Comparison of ENCODE assay signal across 15 cellular contexts in the genomic region with DNA sequence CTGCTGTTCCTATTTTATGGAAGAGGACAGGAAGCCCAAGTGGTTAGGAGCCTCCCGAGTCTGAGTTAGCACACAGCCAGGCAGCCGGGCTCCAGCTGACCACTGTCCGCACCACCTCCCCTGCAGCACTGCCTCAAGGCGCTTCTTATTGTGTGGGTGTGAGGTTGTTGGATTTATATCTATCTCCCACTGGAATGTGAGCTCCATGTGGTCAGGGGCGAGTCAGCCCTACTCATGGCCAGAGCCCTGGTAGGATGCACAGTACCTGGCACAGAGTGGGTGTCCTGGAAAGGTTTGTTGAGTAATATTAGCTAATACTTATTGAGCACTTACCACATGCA. TPM values are rescaled to one million over a fixed set of nuclear protein-coding genes. Genes with fewer than 3 reads are reported as not detected.
DNase-seq lines count a peak whose midpoint lies in the region; ATAC-seq and TF ChIP-seq lines count a peak whose summit lies in the region.
"Had no signal": no experiment of that assay in that cellular context is flagged by ENCODE, and none has a peak within 500 bp of the region (broad histone marks: within the 10 kb centered on the region; RNA-seq: fewer than 3 reads in every experiment).

No MANE protein-coding gene starts in this region.

- peaks cover 15% of the 10 kb centered on the region for H3K9me3 ChIP-seq in adipocyte (ENCODE audit: control insufficient read depth, low read length)
- H3K9me3 ChIP-seq in gastroesophageal sphincter: no peaks in the 10 kb centered on the region
- H3K9me3 ChIP-seq in subcutaneous abdominal adipose tissue (ENCODE audit: control insufficient read depth in 5 of 5, low read length in 5 of 5): peaks cover 0 to 9% (median 4%) of the 10 kb centered on the region in 5 donors
- H3K9me3 ChIP-seq in CD4-positive, alpha-beta memory T cell (ENCODE audit: control insufficient read depth in 1 of 2, low read length in 2 of 2): peaks cover 0 to 6% of the 10 kb centered on the region in 2 donors
- H3K9me3 ChIP-seq: adrenal gland, HAP-1, thoracic aorta had no signal

- TF ChIP-seq CTCF in HFFc6 (IDR thresholded peaks at IDR 0.05): no peak
- TF ChIP-seq CTCF in gastroesophageal sphincter (IDR thresholded peaks at IDR 0.05): no peak

- peaks cover 20% of the 10 kb centered on the region for H3K9me3 Mint-ChIP-seq in HFFc6
- H3K9me3 Mint-ChIP-seq in stimulated activated memory B cell treated with anti-CD40 and anti-IgM and Interleukin-4, amounts not matched to agents 10 μg/mL and 1 μg/mL and 100 μg/mL, for 72 hours: no peaks in the 10 kb centered on the region
- H3K9me3 Mint-ChIP-seq in CD4-positive, alpha-beta memory T cell: peaks cover 0 to 18% (median 11%) of the 10 kb centered on the region in 8 donors

- H3K27ac ChIP-seq in gastroesophageal sphincter: peak overlapping the region in 3 of 4 donors; percentile 39 to 73 (median 71)
- peak overlapping the region; percentile 62 for H3K27ac ChIP-seq in subcutaneous abdominal adipose tissue (ENCODE audit: low read depth, low read length)
- H3K27ac ChIP-seq in CD4-positive, alpha-beta memory T cell (ENCODE audit: low read depth, low read length): no peak overlapping the region
- H3K27ac ChIP-seq: adrenal gland, thoracic aorta had no signal

- no peak for TF ChIP-seq POLR2A in gastroesophageal sphincter (IDR thresholded peaks at IDR 0.05)

- no peaks in the 10 kb centered on the region for H3K27me3 ChIP-seq in adipocyte (replicated peaks; ENCODE audit: control insufficient read depth, insufficient read depth, low read length)
- H3K27me3 ChIP-seq in gastroesophageal sphincter: peaks cover 35% of the 10 kb centered on the region
- peaks cover 0 to 5% (median 0%) of the 10 kb centered on the region in 5 donors for H3K27me3 ChIP-seq in subcutaneous abdominal adipose tissue (ENCODE audit: control insufficient read depth in 5 of 5, insufficient read depth in 4 of 5, low read length in 5 of 5)
- H3K27me3 ChIP-seq in CD4-positive, alpha-beta memory T cell (ENCODE audit: insufficient read depth, low read length): no peaks in the 10 kb centered on the region
- H3K27me3 ChIP-seq: adrenal gland had no signal

- H3K4me1 Mint-ChIP-seq in HFFc6 (ENCODE audit: low read depth): peaks cover 68% of the 10 kb centered on the region
- peaks cover 8% of the 10 kb centered on the region for H3K4me1 Mint-ChIP-seq in stimulated activated memory B cell treated with anti-CD40 and anti-IgM and Interleukin-4, amounts not matched to agents 10 μg/mL and 1 μg/mL and 100 μg/mL, for 72 hours
- peaks cover 1 to 10% (median 5%) of the 10 kb centered on the region in 4 donors for H3K4me1 Mint-ChIP-seq in CD4-positive, alpha-beta memory T cell

- WGBS in gastroesophageal sphincter (ENCODE audit: low coverage in 1 of 2), 2 donors: no CpG with 5 or more reads among the region's 5 CpGs

- H3K27ac Mint-ChIP-seq in HFFc6: peak overlapping the region; percentile 99
- no peak overlapping the region for H3K27ac Mint-ChIP-seq in stimulated activated memory B cell treated with anti-CD40 and anti-IgM and Interleukin-4, amounts not matched to agents 10 μg/mL and 1 μg/mL and 100 μg/mL, for 72 hours
- no peak overlapping the region for H3K27ac Mint-ChIP-seq in CD4-positive, alpha-beta memory T cell
- H3K27ac Mint-ChIP-seq: activated CD4-positive, alpha-beta T cell treated with anti-CD3 and anti-CD28 coated beads for 36 hours; activated T-cell treated with anti-CD3 and anti-CD28 coated beads, Interleukin-2, amount 50 U/mL, for 24 hours had no signal

- POLR2A ChIA-PET in CD4-positive, alpha-beta memory T cell (lab: Charles Lee; ENCODE audit: partially characterized antibody): no interaction called here

- no peaks in the 10 kb centered on the region for H3K36me3 ChIP-seq in adipocyte (ENCODE audit: control insufficient read depth, insufficient read depth, low read length, severe bottlenecking)
- no peaks in the 10 kb centered on the region for H3K36me3 ChIP-seq in gastroesophageal sphincter
- H3K36me3 ChIP-seq in subcutaneous abdominal adipose tissue (ENCODE audit: control insufficient read depth in 5 of 5, insufficient read depth in 5 of 5, low read length in 5 of 5): no peaks in the 10 kb centered on the region
- H3K36me3 ChIP-seq in CD4-positive, alpha-beta memory T cell (ENCODE audit: insufficient read depth, low read length): no peaks in the 10 kb centered on the region
- H3K36me3 ChIP-seq: adrenal gland, HAP-1, thoracic aorta had no signal

- no peak overlapping the region for H3K4me3 ChIP-seq in adipocyte (ENCODE audit: low read length)
- H3K4me3 ChIP-seq in gastroesophageal sphincter: no peak overlapping the region
- H3K4me3 ChIP-seq in subcutaneous abdominal adipose tissue (ENCODE audit: low read depth in 1 of 5, low read length in 5 of 5): no peak overlapping the region
- no peak overlapping the region for H3K4me3 ChIP-seq in CD4-positive, alpha-beta memory T cell (ENCODE audit: low read length in 2 of 2)
- H3K4me3 ChIP-seq: adrenal gland, HAP-1, thoracic aorta had no signal

- DNase-seq in HFFc6 (peak; percentile 59), adipocyte (ENCODE audit: low read depth) (peak; percentile 59)
- no peak for DNase-seq in CD4-positive, alpha-beta memory T cell
- DNase-seq: activated CD4-positive, alpha-beta T cell treated with anti-CD3 and anti-CD28 coated beads for 36 hours; activated T-cell treated with anti-CD3 and anti-CD28 coated beads, Interleukin-2, amount 50 U/mL, for 24 hours; adrenal gland; endodermal cell; NCI-H187 treated with DMSO at 0.1 percent for 48 hours; NCI-H82 had no signal

- ATAC-seq in gastroesophageal sphincter (no peak), GM21717 (IDR thresholded peaks at IDR 0.05; ENCODE audit: unreplicated experiment) (no peak)
- ATAC-seq in stimulated activated memory B cell treated with anti-CD40 and anti-IgM and Interleukin-4, amounts not matched to agents 10 μg/mL and 1 μg/mL and 100 μg/mL, for 72 hours: no peak
- ATAC-seq: activated CD4-positive, alpha-beta T cell treated with anti-CD3 and anti-CD28 coated beads for 36 hours had no signal

- H3K4me3 Mint-ChIP-seq in HFFc6: peak overlapping the region; percentile 43
- no peak overlapping the region for H3K4me3 Mint-ChIP-seq in stimulated activated memory B cell treated with anti-CD40 and anti-IgM and Interleukin-4, amounts not matched to agents 10 μg/mL and 1 μg/mL and 100 μg/mL, for 72 hours
- H3K4me3 Mint-ChIP-seq in CD4-positive, alpha-beta memory T cell: no peak overlapping the region
- H3K4me3 Mint-ChIP-seq: activated CD4-positive, alpha-beta T cell treated with anti-CD3 and anti-CD28 coated beads for 36 hours; activated T-cell treated with anti-CD3 and anti-CD28 coated beads, Interleukin-2, amount 50 U/mL, for 24 hours; endodermal cell had no signal

- H3K9ac ChIP-seq in adipocyte (ENCODE audit: low read length) (peak overlapping the region; percentile 82), subcutaneous abdominal adipose tissue (ENCODE audit: low read length in 5 of 5) (no peak overlapping the region)

- H3K27me3 Mint-ChIP-seq in HFFc6 (ENCODE audit: insufficient read depth): no peaks in the 10 kb centered on the region
- H3K27me3 Mint-ChIP-seq in stimulated activated memory B cell treated with anti-CD40 and anti-IgM and Interleukin-4, amounts not matched to agents 10 μg/mL and 1 μg/mL and 100 μg/mL, for 72 hours: peaks cover 52% of the 10 kb centered on the region
- peaks cover 9 to 24% of the 10 kb centered on the region in 2 donors for H3K27me3 Mint-ChIP-seq in CD4-positive, alpha-beta memory T cell

- peaks cover 25% of the 10 kb centered on the region for H3K36me3 Mint-ChIP-seq in HFFc6 (ENCODE audit: low read depth)
- H3K36me3 Mint-ChIP-seq in stimulated activated memory B cell treated with anti-CD40 and anti-IgM and Interleukin-4, amounts not matched to agents 10 μg/mL and 1 μg/mL and 100 μg/mL, for 72 hours: no peaks in the 10 kb centered on the region
- H3K36me3 Mint-ChIP-seq in CD4-positive, alpha-beta memory T cell: no peaks in the 10 kb centered on the region

- CTCF ChIA-PET in CD4-positive, alpha-beta memory T cell (lab: Charles Lee; ENCODE audit: partially characterized antibody): interaction anchor here (1.3 kb wide), 1 partner anchor 111 kb away, joined by 3 read pairs; no protein-coding TSS in a partner anchor

- no peak for TF ChIP-seq EP300 in gastroesophageal sphincter (IDR thresholded peaks at IDR 0.05)

- intact Hi-C loops in CD4-positive, alpha-beta memory T cell (cut with micrococcal nuclease): no loop called here

- H3K4me1 ChIP-seq in adipocyte (ENCODE audit: control insufficient read depth, insufficient read depth, low read length) (peaks cover 70% of the 10 kb centered on the region), gastroesophageal sphincter (peaks cover 0 to 48% (median 9%) of the 10 kb centered on the region in 3 donors), subcutaneous abdominal adipose tissue (ENCODE audit: control insufficient read depth in 5 of 5, insufficient read depth in 5 of 5, low read length in 5 of 5) (peaks cover 14 to 61% (median 44%) of the 10 kb centered on the region in 5 donors)
- peaks cover 2% of the 10 kb centered on the region for H3K4me1 ChIP-seq in CD4-positive, alpha-beta memory T cell (ENCODE audit: insufficient read depth, low read length)
- H3K4me1 ChIP-seq: adrenal gland, HAP-1 had no signal

RNA-seq across cellular contexts. Expression of gene FBLN2, which starts 9.7 kb away (rescaled TPM):
- total RNA-seq in HFFc6 (2021; fragmentation: NEBNext Ultra II Directional; extraction: Animal tissue kit (Norgen Biotek cat#: 25700)): 10 to 100 TPM; 55.7 to 84.5 (median 69.4) TPM
- total RNA-seq in gastroesophageal sphincter: 100 to 1,000 TPM in 3 of 4 donors, 10 to 100 TPM in 1; 85.9 to 187 (median 117) TPM
- total RNA-seq in CD4-positive, alpha-beta memory T cell: not detected
- polyA plus RNA-seq in CD4-positive, alpha-beta memory T cell: not detected

RNA-seq across cellular contexts. Expression of gene HDAC11, which starts 59.1 kb away (rescaled TPM):
- 10 to 100 TPM in 2 of 6 experiments, 1 to 10 TPM in 4; 8.0 to 12.4 (median 9.1) TPM for total RNA-seq in HFFc6 (2021; fragmentation: NEBNext Ultra II Directional; extraction: Animal tissue kit (Norgen Biotek cat#: 25700))
- 10 to 100 TPM; 22.3 to 37.1 (median 30.0) TPM for total RNA-seq in gastroesophageal sphincter
- total RNA-seq in CD4-positive, alpha-beta memory T cell: 1 to 10 TPM; 7.1 to 7.6 TPM
- 1 to 10 TPM; 5.0 to 8.8 TPM for polyA plus RNA-seq in CD4-positive, alpha-beta memory T cell

Comparison
In these comparisons a context has a peak if more than half of its experiments do, and no peak if none do; other contexts are left out.
1. DNase-seq: peak in HFFc6 (single experiment) and adipocyte (single experiment); none in CD4-positive, alpha-beta memory T cell (0 of 5).
2. RNA of gene FBLN2, which starts 9.7 kb away (total RNA-seq): 85.9 to 187 TPM in gastroesophageal sphincter and 55.7 to 84.5 TPM in HFFc6; not detected in CD4-positive, alpha-beta memory T cell; every median in the first group is over 10 times any median in the second.